In genomic region chr2:186927867-186928191, GRCh38 we compare ENCODE assay signal across 23 cellular contexts.
"Had no signal": no experiment of that assay in that cellular context is flagged by ENCODE, and none has a peak within 500 bp of the region (broad histone marks: within the 10 kb centered on the region; RNA-seq: fewer than 3 reads in every experiment).

No MANE protein-coding gene starts in this region.

- H3K27me3 Mint-ChIP-seq: IgD-negative memory B cell had no signal

- H3K27ac Mint-ChIP-seq: IgD-negative memory B cell had no signal

- H3K4me3 Mint-ChIP-seq: IgD-negative memory B cell had no signal

- H3K4me1 Mint-ChIP-seq: IgD-negative memory B cell had no signal

- H3K27ac ChIP-seq: HL-60, RWPE1, SJCRH30, SK-N-MC had no signal

- H3K9me3 ChIP-seq: MG63, SJCRH30 had no signal

- H3K4me1 ChIP-seq: SJCRH30 had no signal

- DNase-seq: KBM-7, MG63, NCI-H1092, NCI-H1105 treated with DMSO at 0.1 percent for 48 hours, NCI-H1417 treated with DMSO at 0.1 percent for 48 hours, NCI-H146, NCI-H1694 treated with DMSO at 0.1 percent for 48 hours, NCI-H1930, NCI-H2081, NCI-H2107, NCI-H2227 treated with DMSO at 0.1 percent for 48 hours, NCI-H510A, NCI-H524 treated with DMSO at 0.1 percent for 48 hours, NCI-H69, NCI-H774, PC-3, SHP77, SJCRH30 had no signal

- H3K27me3 ChIP-seq: MG63, SJCRH30 had no signal

- H3K36me3 ChIP-seq: MG63, SJCRH30 had no signal

- ATAC-seq: Panc1, PC-3 had no signal

- H3K4me3 ChIP-seq: MG63, SJCRH30, SK-N-MC had no signal

- H3K36me3 Mint-ChIP-seq: IgD-negative memory B cell had no signal
